9 cellular contexts compared by ENCODE assay signal in the genomic region with DNA sequence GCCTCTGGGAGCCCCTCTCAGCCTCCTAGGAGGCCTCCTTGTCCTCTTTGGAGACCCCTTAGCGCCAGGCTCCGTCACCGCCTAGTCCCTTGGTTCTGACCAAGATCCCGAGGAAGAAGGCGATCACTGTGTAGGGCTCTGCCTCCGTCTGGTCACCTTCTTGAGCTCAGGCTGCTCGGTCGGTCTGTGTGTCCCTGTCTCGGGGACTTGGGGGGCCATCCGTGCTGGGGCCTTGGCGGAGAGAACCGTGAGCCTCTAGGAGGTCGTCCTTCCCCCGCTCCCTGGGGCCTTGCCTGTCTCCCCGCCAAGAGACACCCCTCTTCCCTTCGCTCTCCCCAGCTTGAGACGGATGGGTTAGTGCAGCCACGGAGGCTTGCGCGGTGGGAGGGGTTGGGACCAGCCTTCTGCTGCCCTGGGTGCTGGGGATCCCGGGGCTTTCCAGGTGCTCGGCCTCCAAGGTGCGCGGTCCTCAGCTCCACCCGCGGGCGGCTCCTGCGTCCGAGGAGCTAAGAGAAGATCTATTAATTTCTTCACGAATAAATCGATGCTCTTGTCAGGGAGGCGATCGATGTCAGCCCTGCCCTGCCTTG. TPM values are rescaled to one million over a fixed set of nuclear protein-coding genes. Genes with fewer than 3 reads are reported as not detected.
A peak's percentile ranks its signal among the peaks of the same experiment; 100 is the strongest.
DNase-seq lines count a peak whose midpoint lies in the region; ATAC-seq, FAIRE-seq and TF ChIP-seq lines count a peak whose summit lies in the region.
"Had no signal": no experiment of that assay in that cellular context is flagged by ENCODE, and none has a peak within 500 bp of the region (broad histone marks: within the 10 kb centered on the region; RNA-seq: fewer than 3 reads in every experiment).

No MANE protein-coding gene starts in this region.

- DNase-seq in A673 (ENCODE audit: low spot score), result no peak
- peak; percentile 61 for DNase-seq in GM12891 (ENCODE audit: insufficient read length, low spot score)
- peak; percentile 39 for DNase-seq in activated CD4-positive, CD25-positive, alpha-beta regulatory T cell treated with anti-CD3 and anti-CD28 coated beads, Interleukin-2, amount 50 U/mL, for 72 hours
- DNase-seq in fibroblast of peridontal ligament (ENCODE audit: extremely low read depth), result peak; percentile 18
- DNase-seq in psoas muscle, result no peak

- H3K27ac ChIP-seq in A673 (ENCODE audit: low read depth, low read length, poor library complexity, severe bottlenecking) (no peak overlapping the region), psoas muscle (no peak overlapping the region)

- CTCF ChIA-PET in A673 (lab: Charles Lee), result interaction anchor here (0.7 to 3.3 kb wide), 9 partner anchors 12 to 170 kb away, joined by 3 to 62 read pairs (median 6); a partner anchor contains a TSS

- 1 to 3% (median 1%) methylated on average over 31 to 33 of the region's 33 CpGs for WGBS in psoas muscle, 3 donors

- H3K4me3 ChIP-seq in A673 (ENCODE audit: low read depth, low read length, poor library complexity, severe bottlenecking) (peak overlapping the region; percentile 55), psoas muscle (peak overlapping the region; percentile 59)

- peaks cover 10% of the 10 kb centered on the region for H3K4me1 ChIP-seq in A673 (ENCODE audit: insufficient read depth, low read length, poor library complexity, severe bottlenecking)
- peaks cover 19% of the 10 kb centered on the region for H3K4me1 ChIP-seq in psoas muscle

- FAIRE-seq in GM12891 (lab: Jason Lieb, UNC), result no peak

- POLR2A ChIA-PET in A673 (lab: Charles Lee; ENCODE audit: low non-redundant PET), result interaction anchor here (0.6 kb wide), 1 partner anchor 9 kb away, joined by 3 read pairs; no protein-coding TSS in a partner anchor

- intact Hi-C loops in A673 (cut with micrococcal nuclease; ENCODE audit: unreplicated experiment), result loop anchor here (1.0 to 2.0 kb wide), 3 partner anchors 63 to 170 kb away; no protein-coding TSS in a partner anchor
- intact Hi-C loops in psoas muscle (cut with DNase I), result loop anchor here (1.0 to 2.0 kb wide), 2 partner anchors 21 to 61 kb away; no protein-coding TSS in a partner anchor

- no peak for TF ChIP-seq POLR2A in GM12891 (IDR thresholded peaks at IDR 0.05; ENCODE audit: low read depth, low read length)

- H3K9me3 ChIP-seq in A673 (ENCODE audit: low read depth, low read length, poor library complexity, severe bottlenecking), result no peaks in the 10 kb centered on the region
- H3K9me3 ChIP-seq in psoas muscle, result no peaks in the 10 kb centered on the region
- H3K9me3 ChIP-seq: adrenal gland had no signal

- BruUV-seq in A673 (replicated peaks; lab: Mats Ljungman, UMichigan), result no TSS peak

- H3K27me3 ChIP-seq in A673 (replicated peaks; ENCODE audit: insufficient read depth, low read depth, low read length, poor library complexity), result peaks cover 27% of the 10 kb centered on the region
- peaks cover 0 to 71% (median 17%) of the 10 kb centered on the region in 3 donors for H3K27me3 ChIP-seq in psoas muscle (ENCODE audit: insufficient read depth in 3 of 3, low read length in 2 of 3)

- H3K36me3 ChIP-seq in A673 (ENCODE audit: insufficient read depth, low read length, poor library complexity, severe bottlenecking), result no peaks in the 10 kb centered on the region
- no peaks in the 10 kb centered on the region for H3K36me3 ChIP-seq in psoas muscle (ENCODE audit: insufficient read depth in 1 of 2, low read depth in 1 of 2)
- H3K36me3 ChIP-seq: adrenal gland had no signal

- ATAC-seq in psoas muscle, result peak; percentile 27 to 67 (median 54)
- no peak for ATAC-seq in GM18870 (IDR thresholded peaks at IDR 0.05; ENCODE audit: unreplicated experiment)
- no peak for ATAC-seq in HG02870 (IDR thresholded peaks at IDR 0.05; ENCODE audit: unreplicated experiment)
- no peak for ATAC-seq in GM18519 (IDR thresholded peaks at IDR 0.05; ENCODE audit: low FRiP score, unreplicated experiment)

- TF ChIP-seq CTCF in A673 (conservative IDR thresholded peaks at IDR 0.05; ENCODE audit: low read depth, low read length) (no peak), psoas muscle (IDR thresholded peaks at IDR 0.05) (no peak)

TF ChIP-seq in GM12891, 5 proteins besides CTCF, POLR2A, EP300 and RAD21:
- TF ChIP-seq TAF1 (IDR thresholded peaks at IDR 0.05; ENCODE audit: low read depth, low read length), result no peak
- TF ChIP-seq SPI1 (IDR thresholded peaks at IDR 0.05; ENCODE audit: low read depth, low read length), result no peak
- no peak for TF ChIP-seq POLR2AphosphoS5 (IDR thresholded peaks at IDR 0.05; ENCODE audit: low read depth, low read length)
- TF ChIP-seq POU2F2 (IDR thresholded peaks at IDR 0.05; ENCODE audit: low read depth, low read length), result no peak
- TF ChIP-seq PAX5 (IDR thresholded peaks at IDR 0.05; ENCODE audit: insufficient read depth, low read length, severe bottlenecking), result no peak

RNA-seq across cellular contexts. Expression of a gene that starts 0.7 kb away (rescaled TPM):
- total RNA-seq in A673 (2021), result 0.11 and 0.15 TPM in 2 replicates
- not detected for polyA plus RNA-seq in GM12891 (2012; ENCODE audit: low read depth, missing spikeins)
- total RNA-seq in psoas muscle, result under 1 TPM in 1 of 4 donors, not detected in 3; 0.07 TPM
- polyA plus RNA-seq in psoas muscle, result under 1 TPM in 1 of 3 donors, not detected in 2; under 0.01 TPM

RNA-seq across cellular contexts. Expression of a gene that starts 1.0 kb away (rescaled TPM):
- total RNA-seq in A673 (2021), result 3.6 and 5.1 TPM in 2 replicates
- polyA plus RNA-seq in GM12891 (2012; ENCODE audit: low read depth, missing spikeins), result not detected
- total RNA-seq in psoas muscle, result under 1 TPM; 0.16 to 0.92 (median 0.44) TPM
- under 1 TPM; 0.07 to 0.65 (median 0.58) TPM for polyA plus RNA-seq in psoas muscle

RNA-seq across cellular contexts. Expression of a gene that starts 33.9 kb away (rescaled TPM):
- total RNA-seq in A673 (2021) (0.35 and 0.52 TPM in 2 replicates), psoas muscle (1 to 10 TPM; 3.8 to 7.3 (median 4.1) TPM)
- polyA plus RNA-seq in GM12891 (2012; ENCODE audit: low read depth, missing spikeins), result not detected
- polyA plus RNA-seq in psoas muscle, result 1 to 10 TPM; 2.1 to 4.6 (median 2.6) TPM

RNA-seq across cellular contexts. Expression of a gene that starts 43.0 kb away (rescaled TPM):
- total RNA-seq in A673 (2021) (3.5 and 6.0 TPM in 2 replicates), psoas muscle (under 1 TPM; 0.37 to 0.82 (median 0.60) TPM)
- polyA plus RNA-seq in GM12891 (2012; ENCODE audit: low read depth, missing spikeins), result 6.8 TPM
- under 1 TPM in 2 of 3 donors, not detected in 1; 0.25 to 0.26 TPM for polyA plus RNA-seq in psoas muscle

Comparison
In these comparisons a context has a peak if more than half of its experiments do, and no peak if none do; other contexts are left out.
1. DNase-seq: peak in GM12891 (single experiment), activated CD4-positive, CD25-positive, alpha-beta regulatory T cell treated with anti-CD3 and anti-CD28 coated beads, Interleukin-2, amount 50 U/mL, for 72 hours (single experiment) and fibroblast of peridontal ligament (single experiment); none in A673 (single experiment) and psoas muscle (0 of 2).
2. ATAC-seq: peak in psoas muscle (4 of 4); none in GM18870 (single experiment), HG02870 (single experiment) and GM18519 (single experiment).